22 cellular contexts compared by ENCODE assay signal in genomic region chr1:229347528-229347927, GRCh38.
"Had no signal": no experiment of that assay in that cellular context is flagged by ENCODE, and none has a peak within 500 bp of the region (broad histone marks: within the 10 kb centered on the region; RNA-seq: fewer than 3 reads in every experiment).

No MANE protein-coding gene starts in this region.

- H3K36me3 ChIP-seq: esophagus muscularis mucosa, left lung, neutrophil, ovary, right atrium auricular region had no signal

- FAIRE-seq: frontal cortex had no signal

- DNase-seq: activated CD4-positive, alpha-beta memory T cell treated with anti-CD3 and anti-CD28 coated beads, Interleukin-2, amount 10 ng/mL, durations not matched to agents 7 days and 5 days; activated CD4-positive, alpha-beta T cell treated with anti-CD3 and anti-CD28 coated beads, Interleukin-2, amount 10 ng/mL, durations not matched to agents 24 days and 14 days; activated effector memory CD4-positive, alpha-beta T cell treated with anti-CD3 and anti-CD28 coated beads, Interleukin-2, amount 50 U/mL, for 16 hours; activated naive CD4-positive, alpha-beta T cell treated with anti-CD3 and anti-CD28 coated beads, Interleukin-2, amount 10 ng/mL, durations not matched to agents 7 days and 5 days; amygdala; cerebellar nuclear complex; hippocampal formation; kidney glomerular epithelial cell; left lung; natural killer cell; ovary; psoas muscle; stimulated activated CD4-positive, alpha-beta T cell treated with anti-CD3 and anti-CD28 coated beads, Interleukin-4, amount 100 ng/mL, for 24 hours; stimulated activated naive CD8-positive, alpha-beta T cell treated with anti-CD3 and anti-CD28 coated beads, Interleukin-15, Interleukin-2, amounts not matched to agents 100 U/mL and 50 U/mL, for 24 hours had no signal

- H3K4me1 ChIP-seq: psoas muscle had no signal

- H3K9me3 ChIP-seq: esophagus muscularis mucosa, left lung, neutrophil, ovary, psoas muscle, right atrium auricular region had no signal

- H3K4me3 ChIP-seq: coronary artery, esophagus muscularis mucosa, left lung, lung, ovary, psoas muscle, right atrium auricular region had no signal

- H3K27ac ChIP-seq: coronary artery, esophagus muscularis mucosa, left lung, neutrophil, ovary, psoas muscle, right atrium auricular region, VCaP had no signal

- H3K27me3 ChIP-seq: ovary, right atrium auricular region had no signal

- ATAC-seq: activated CD4-positive, CD25-positive, alpha-beta regulatory T cell treated with anti-CD3 and anti-CD28 coated beads, Interleukin-2, amount 50 U/mL, for 24 hours; left lung; natural killer cell; psoas muscle; stimulated activated naive CD8-positive, alpha-beta T cell treated with anti-CD3 and anti-CD28 coated beads, Interleukin-15, Interleukin-2, amounts not matched to agents 100 U/mL and 50 U/mL, for 24 hours had no signal
